29 cellular contexts compared by ENCODE assay signal in the genomic region with DNA sequence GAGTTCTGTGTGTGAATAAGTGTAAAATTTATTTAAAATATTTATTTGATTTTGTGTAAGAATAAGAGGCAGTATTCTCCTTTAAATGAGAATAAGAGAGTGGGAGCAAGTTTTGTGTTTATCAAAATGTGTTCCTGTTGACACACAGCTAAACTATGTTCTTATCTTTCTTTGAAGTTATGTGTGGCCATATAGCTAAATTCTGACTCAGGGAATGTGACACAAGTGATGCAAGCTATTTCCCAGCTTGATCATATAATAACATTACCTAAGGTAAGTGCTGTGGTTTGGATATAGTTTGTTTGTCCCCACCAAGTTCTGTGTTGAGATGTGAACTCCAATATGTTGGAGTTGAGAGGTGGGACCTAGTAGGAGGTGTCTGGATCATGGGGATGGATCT.
"Had no signal": no experiment of that assay in that cellular context is flagged by ENCODE, and none has a peak within 500 bp of the region (broad histone marks: within the 10 kb centered on the region; RNA-seq: fewer than 3 reads in every experiment).

No MANE protein-coding gene starts in this region.

- DNase-seq: natural killer cell; occipital lobe; ovary; posterior cingulate gyrus; psoas muscle; right cardiac atrium; spleen; stimulated activated CD4-positive, alpha-beta T cell treated with anti-CD3 and anti-CD28 coated beads, Interleukin-12 subunit alpha, Interleukin-12 subunit beta, amount 100 ng/mL, for 4 hours; stimulated activated CD4-positive, alpha-beta T cell treated with anti-CD3 and anti-CD28 coated beads, Interleukin-1b, Interleukin-23, amount 100 ng/mL, for 48 hours; stimulated activated CD4-positive, alpha-beta T cell treated with anti-CD3 and anti-CD28 coated beads, Interleukin-4, amount 100 ng/mL, for 1 hour; stimulated activated CD4-positive, alpha-beta T cell treated with anti-CD3 and anti-CD28 coated beads, Interleukin-4, amount 100 ng/mL, for 4 hours; stimulated activated CD8-positive, alpha-beta memory T cell treated with anti-CD3 and anti-CD28 coated beads, Interleukin-4, amount 100 ng/mL, for 48 hours; stimulated activated naive CD4-positive, alpha-beta T cell; stimulated activated naive CD8-positive, alpha-beta T cell treated with anti-CD3 and anti-CD28 coated beads, Interleukin-15, amount 100 ng/mL, for 72 hours; stimulated activated naive CD8-positive, alpha-beta T cell treated with anti-CD3 and anti-CD28 coated beads, Interleukin-15, Interleukin-2, amounts not matched to agents 100 U/mL and 50 U/mL, for 24 hours; substantia nigra; testis; tibial artery; transverse colon; upper lobe of left lung had no signal

- H3K79me2 ChIP-seq: parathyroid adenoma had no signal

- H3K4me2 ChIP-seq: neural progenitor cell, smooth muscle cell had no signal

- H3K9me3 ChIP-seq: ovary, psoas muscle, spleen, testis, tibial artery, transverse colon, upper lobe of left lung, vagina had no signal

- H3K9ac ChIP-seq: neural progenitor cell, parathyroid adenoma had no signal

- H3K36me3 ChIP-seq: neural progenitor cell, ovary, spleen, suprapubic skin, tibial artery, transverse colon, upper lobe of left lung, vagina had no signal

- H2AFZ ChIP-seq: neural progenitor cell, parathyroid adenoma had no signal

- FAIRE-seq: urothelium cell line had no signal

- H3K27ac ChIP-seq: neural progenitor cell, ovary, parathyroid adenoma, psoas muscle, skin epidermis, spleen, suprapubic skin, testis, tibial artery, transverse colon, upper lobe of left lung, vagina had no signal

- H3K27me3 ChIP-seq: neural progenitor cell, ovary, spleen, suprapubic skin, testis, tibial artery, transverse colon, upper lobe of left lung, vagina had no signal

- H3K4me1 ChIP-seq: neural progenitor cell, parathyroid adenoma, psoas muscle, spleen, suprapubic skin, testis, transverse colon, upper lobe of left lung, vagina had no signal

- ATAC-seq: natural killer cell; psoas muscle; right cardiac atrium; sciatic nerve; stimulated activated memory B cell treated with anti-CD40 and anti-IgM and Interleukin-4, amounts not matched to agents 10 μg/mL and 1 μg/mL and 100 μg/mL, for 72 hours; stimulated activated naive CD8-positive, alpha-beta T cell treated with anti-CD3 and anti-CD28 coated beads, Interleukin-15, amount 100 ng/mL, for 72 hours; stimulated activated naive CD8-positive, alpha-beta T cell treated with anti-CD3 and anti-CD28 coated beads, Interleukin-15, Interleukin-2, amounts not matched to agents 100 U/mL and 50 U/mL, for 24 hours had no signal

- H3K4me3 ChIP-seq: neural progenitor cell, ovary, psoas muscle, skin epidermis, smooth muscle cell, spleen, suprapubic skin, testis, tibial artery, transverse colon, upper lobe of left lung, vagina had no signal
